25 cellular contexts compared by ENCODE assay signal in genomic region chrX:31233941-31234496, GRCh38.
DNase-seq lines count a peak whose midpoint lies in the region; ATAC-seq and TF ChIP-seq lines count a peak whose summit lies in the region.
"Had no signal": no experiment of that assay in that cellular context is flagged by ENCODE, and none has a peak within 500 bp of the region (broad histone marks: within the 10 kb centered on the region; RNA-seq: fewer than 3 reads in every experiment).

No MANE protein-coding gene starts in this region.

- ATAC-seq in GM21717 (IDR thresholded peaks at IDR 0.05; ENCODE audit: unreplicated experiment), result peak; percentile 26
- peak; percentile 32 for ATAC-seq in esophagus mucosa
- ATAC-seq in stimulated activated naive B cell treated with anti-CD40 and anti-IgM and Interleukin-4, amounts not matched to agents 10 μg/mL and 1 μg/mL and 100 μg/mL, for 72 hours (replicated peaks), result peak; percentile 17 to 34
- ATAC-seq in GM18873 (IDR thresholded peaks at IDR 0.05; ENCODE audit: low FRiP score, unreplicated experiment), result no peak
- no peak for ATAC-seq in activated T-helper 17 cell treated with anti-CD3 and anti-CD28 coated beads, Interleukin-2, amount 50 U/mL, for 72 hours (replicated peaks)
- ATAC-seq: HCT116, heart left ventricle, K562, natural killer cell, PC-3, Right ventricle myocardium inferior had no signal

- POLR2A ChIA-PET in OCI-LY7 (lab: Charles Lee), result interaction anchor here (0.9 to 2.1 kb wide), 8 partner anchors 10 to 87 kb away, joined by 3 to 12 read pairs (median 3); no protein-coding TSS in a partner anchor
- POLR2A ChIA-PET in HEK293T (lab: Yijun Ruan, JAX), result no interaction called here

- peak overlapping the region; percentile 90 for H3K27ac Mint-ChIP-seq in stimulated activated naive B cell treated with anti-CD40 and anti-IgM and Interleukin-4, amounts not matched to agents 10 μg/mL and 1 μg/mL and 100 μg/mL, for 72 hours
- H3K27ac Mint-ChIP-seq in activated T-helper 17 cell treated with anti-CD3 and anti-CD28 coated beads, Interleukin-2, amount 50 U/mL, for 72 hours, result no peak overlapping the region
- H3K27ac Mint-ChIP-seq: activated naive CD8-positive, alpha-beta T cell treated with anti-CD3 and anti-CD28 coated beads, Interleukin-2, amount 10 ng/mL, durations not matched to agents 7 days and 5 days; natural killer cell had no signal

- H3K9me3 ChIP-seq in OCI-LY7 (ENCODE audit: low read length), result no peaks in the 10 kb centered on the region
- H3K9me3 ChIP-seq: heart left ventricle, uterus had no signal

- peaks cover 93% of the 10 kb centered on the region for H3K4me1 ChIP-seq in OCI-LY7 (ENCODE audit: insufficient read depth, low read length, poor library complexity, severe bottlenecking)
- H3K4me1 ChIP-seq: uterus had no signal

- CTCF ChIA-PET in OCI-LY7 (lab: Charles Lee; ENCODE audit: unreplicated experiment), result no interaction called here
- CTCF ChIA-PET in HEK293T (lab: Yijun Ruan, JAX), result no interaction called here

- H3K36me3 ChIP-seq in OCI-LY7 (ENCODE audit: insufficient read depth, low read length), result peaks cover 9% of the 10 kb centered on the region; the same call in 1 of the 2 replicates
- H3K36me3 ChIP-seq: uterus had no signal

- peak overlapping the region in 1 of 2 donors; percentile 33 for H3K4me3 Mint-ChIP-seq in stimulated activated naive B cell treated with anti-CD40 and anti-IgM and Interleukin-4, amounts not matched to agents 10 μg/mL and 1 μg/mL and 100 μg/mL, for 72 hours
- no peak overlapping the region for H3K4me3 Mint-ChIP-seq in activated T-helper 17 cell treated with anti-CD3 and anti-CD28 coated beads, Interleukin-2, amount 50 U/mL, for 72 hours
- H3K4me3 Mint-ChIP-seq: activated naive CD8-positive, alpha-beta T cell treated with anti-CD3 and anti-CD28 coated beads, Interleukin-2, amount 10 ng/mL, durations not matched to agents 7 days and 5 days; natural killer cell had no signal

- no peak overlapping the region; the same call in 1 of the 2 replicates for H2AFZ ChIP-seq in OCI-LY7 (ENCODE audit: low read length)

- H3K9me3 Mint-ChIP-seq in stimulated activated naive B cell treated with anti-CD40 and anti-IgM and Interleukin-4, amounts not matched to agents 10 μg/mL and 1 μg/mL and 100 μg/mL, for 72 hours, result no peaks in the 10 kb centered on the region
- H3K9me3 Mint-ChIP-seq in activated T-helper 17 cell treated with anti-CD3 and anti-CD28 coated beads, Interleukin-2, amount 50 U/mL, for 72 hours, result no peaks in the 10 kb centered on the region
- H3K9me3 Mint-ChIP-seq: activated naive CD8-positive, alpha-beta T cell treated with anti-CD3 and anti-CD28 coated beads, Interleukin-2, amount 10 ng/mL, durations not matched to agents 7 days and 5 days; natural killer cell had no signal

- H3K27ac ChIP-seq in OCI-LY7 (ENCODE audit: low read depth, low read length, poor library complexity, severe bottlenecking), result peak overlapping the region; percentile 90
- H3K27ac ChIP-seq: heart left ventricle, uterus had no signal

- peaks cover 14 to 20% of the 10 kb centered on the region in 2 donors for H3K36me3 Mint-ChIP-seq in stimulated activated naive B cell treated with anti-CD40 and anti-IgM and Interleukin-4, amounts not matched to agents 10 μg/mL and 1 μg/mL and 100 μg/mL, for 72 hours
- H3K36me3 Mint-ChIP-seq in activated T-helper 17 cell treated with anti-CD3 and anti-CD28 coated beads, Interleukin-2, amount 50 U/mL, for 72 hours (ENCODE audit: low read depth), result no peaks in the 10 kb centered on the region
- H3K36me3 Mint-ChIP-seq: activated naive CD8-positive, alpha-beta T cell treated with anti-CD3 and anti-CD28 coated beads, Interleukin-2, amount 10 ng/mL, durations not matched to agents 7 days and 5 days; natural killer cell had no signal

- H3K9me2 ChIP-seq in OCI-LY7 (ENCODE audit: insufficient read depth, low read length), result no peaks in the 10 kb centered on the region

- peak overlapping the region; percentile 22 for H3K4me3 ChIP-seq in OCI-LY7 (ENCODE audit: low read depth, low read length, poor library complexity, severe bottlenecking)
- H3K4me3 ChIP-seq: heart left ventricle, K562, uterus had no signal

- BruUV-seq in OCI-LY7 (replicated peaks; lab: Mats Ljungman, UMichigan), result no TSS peak

- peak overlapping the region; percentile 83 for H3K4me2 ChIP-seq in OCI-LY7 (ENCODE audit: low read length)

- no peaks in the 10 kb centered on the region for H4K20me1 ChIP-seq in OCI-LY7 (ENCODE audit: insufficient read depth, low read length)

- no peak for TF ChIP-seq CTCF in OCI-LY7 (conservative IDR thresholded peaks at IDR 0.05; ENCODE audit: low read length)

- DNase-seq in OCI-LY7 (ENCODE audit: low spot score), result peak; percentile 43
- no peak for DNase-seq in stimulated activated naive B cell treated with anti-CD40 and anti-IgM and Interleukin-4, amounts not matched to agents 10 μg/mL and 1 μg/mL and 100 μg/mL, for 72 hours
- DNase-seq in HEK293T (ENCODE audit: extremely low spot score), result no peak
- DNase-seq: activated CD4-positive, alpha-beta T cell treated with anti-CD3 and anti-CD28 coated beads, Interleukin-2, amount 50 U/mL, for 48 hours; activated CD8-positive, alpha-beta memory T cell treated with anti-CD3 and anti-CD28 coated beads, Interleukin-2, amount 50 U/mL, for 48 hours; activated naive CD8-positive, alpha-beta T cell treated with anti-CD3 and anti-CD28 coated beads, Interleukin-2, amount 10 ng/mL, durations not matched to agents 7 days and 5 days; EL; foreskin fibroblast; heart left ventricle; midbrain; natural killer cell; NCI-H1105 treated with DMSO at 0.1 percent for 48 hours; NCI-H2081; NCI-H345; NCI-H82; PC-3; T-helper 9 cell; uterus had no signal

- H3K79me2 ChIP-seq in OCI-LY7 (ENCODE audit: insufficient read depth, low read depth, low read length), result peaks cover 50% of the 10 kb centered on the region; the same call in 1 of the 2 replicates

- peaks cover 23 to 56% of the 10 kb centered on the region in 2 donors for H3K4me1 Mint-ChIP-seq in stimulated activated naive B cell treated with anti-CD40 and anti-IgM and Interleukin-4, amounts not matched to agents 10 μg/mL and 1 μg/mL and 100 μg/mL, for 72 hours
- H3K4me1 Mint-ChIP-seq in activated T-helper 17 cell treated with anti-CD3 and anti-CD28 coated beads, Interleukin-2, amount 50 U/mL, for 72 hours, result no peaks in the 10 kb centered on the region
- H3K4me1 Mint-ChIP-seq: activated naive CD8-positive, alpha-beta T cell treated with anti-CD3 and anti-CD28 coated beads, Interleukin-2, amount 10 ng/mL, durations not matched to agents 7 days and 5 days; natural killer cell had no signal

- no peaks in the 10 kb centered on the region for H3K27me3 Mint-ChIP-seq in stimulated activated naive B cell treated with anti-CD40 and anti-IgM and Interleukin-4, amounts not matched to agents 10 μg/mL and 1 μg/mL and 100 μg/mL, for 72 hours
- H3K27me3 Mint-ChIP-seq in activated T-helper 17 cell treated with anti-CD3 and anti-CD28 coated beads, Interleukin-2, amount 50 U/mL, for 72 hours, result no peaks in the 10 kb centered on the region

- intact Hi-C loops in OCI-LY7 (cut with micrococcal nuclease; ENCODE audit: unreplicated experiment), result loop anchor here (10.0 kb wide), 1 partner anchor 99 kb away; no protein-coding TSS in a partner anchor

TF ChIP-seq in HEK293T, 16 proteins besides CTCF, POLR2A, EP300 and RAD21:
- TF ChIP-seq, protein P1, sequence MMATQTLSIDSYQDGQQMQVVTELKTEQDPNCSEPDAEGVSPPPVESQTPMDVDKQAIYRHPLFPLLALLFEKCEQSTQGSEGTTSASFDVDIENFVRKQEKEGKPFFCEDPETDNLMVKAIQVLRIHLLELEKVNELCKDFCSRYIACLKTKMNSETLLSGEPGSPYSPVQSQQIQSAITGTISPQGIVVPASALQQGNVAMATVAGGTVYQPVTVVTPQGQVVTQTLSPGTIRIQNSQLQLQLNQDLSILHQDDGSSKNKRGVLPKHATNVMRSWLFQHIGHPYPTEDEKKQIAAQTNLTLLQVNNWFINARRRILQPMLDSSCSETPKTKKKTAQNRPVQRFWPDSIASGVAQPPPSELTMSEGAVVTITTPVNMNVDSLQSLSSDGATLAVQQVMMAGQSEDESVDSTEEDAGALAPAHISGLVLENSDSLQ (IDR thresholded peaks at IDR 0.05), result no peak
- TF ChIP-seq SUZ12 (IDR thresholded peaks at IDR 0.05) (no peak), NFRKB (IDR thresholded peaks at IDR 0.05) (no peak), HDGF (IDR thresholded peaks at IDR 0.05; ENCODE audit: borderline replicate concordance) (no peak), ARNT (IDR thresholded peaks at IDR 0.05) (no peak), SP1 (IDR thresholded peaks at IDR 0.05) (no peak), LEF1 (IDR thresholded peaks at IDR 0.05; ENCODE audit: borderline replicate concordance) (no peak), L3MBTL2 (conservative IDR thresholded peaks at IDR 0.05) (no peak), CTBP1 (IDR thresholded peaks at IDR 0.05; ENCODE audit: borderline replicate concordance) (no peak), TARDBP (IDR thresholded peaks at IDR 0.05) (no peak), BHLHE40 (IDR thresholded peaks at IDR 0.05; ENCODE audit: borderline replicate concordance) (no peak), FOXM1 (IDR thresholded peaks at IDR 0.05; ENCODE audit: borderline replicate concordance) (no peak), FOXK2 (IDR thresholded peaks at IDR 0.05) (no peak), FOXA1 (IDR thresholded peaks at IDR 0.05) (no peak), ELF4 (IDR thresholded peaks at IDR 0.05) (no peak), ZNF384 (IDR thresholded peaks at IDR 0.05) (no peak)
TF ChIP-seq in HEK293T: peak in this region for 0.

Comparison
In these comparisons a context has a peak if more than half of its experiments do, and no peak if none do; other contexts are left out.
1. ATAC-seq: peak in GM21717 (single experiment), esophagus mucosa (single experiment) and stimulated activated naive B cell treated with anti-CD40 and anti-IgM and Interleukin-4, amounts not matched to agents 10 μg/mL and 1 μg/mL and 100 μg/mL, for 72 hours (2 of 2); none in GM18873 (single experiment) and activated T-helper 17 cell treated with anti-CD3 and anti-CD28 coated beads, Interleukin-2, amount 50 U/mL, for 72 hours (single experiment).